13 cellular contexts compared by ENCODE assay signal in genomic region chr3:129553771-129554170, GRCh38. TPM values are rescaled to one million over a fixed set of nuclear protein-coding genes. Genes with fewer than 3 reads are reported as not detected.
A peak's percentile ranks its signal among the peaks of the same experiment; 100 is the strongest.
DNase-seq lines count a peak whose midpoint lies in the region; ATAC-seq and TF ChIP-seq lines count a peak whose summit lies in the region.
"Had no signal": no experiment of that assay in that cellular context is flagged by ENCODE, and none has a peak within 500 bp of the region (broad histone marks: within the 10 kb centered on the region; RNA-seq: fewer than 3 reads in every experiment).

No MANE protein-coding gene starts in this region.

- no peaks in the 10 kb centered on the region for H3K27me3 ChIP-seq in BLaER1 treated with 17β-estradiol and CSF1 and Interleukin-3, amounts not matched to agents 10 nM and 100 nM
- no peaks in the 10 kb centered on the region for H3K27me3 ChIP-seq in HL-60 (ENCODE audit: insufficient read depth, poor library complexity, severe bottlenecking)
- H3K27me3 ChIP-seq: breast epithelium had no signal

- CTCF ChIA-PET in T-cell (lab: Charles Lee): interaction anchor here (0.6 to 1.0 kb wide), 3 partner anchors 9 to 377 kb away, joined by 3 to 5 read pairs (median 3); no protein-coding TSS in a partner anchor

- ATAC-seq in T-cell (replicated peaks in 1 of 4) (peak in 2 of 4 experiments; percentile 42 to 43), left lobe of liver (peak; percentile 34), GM18909 (IDR thresholded peaks at IDR 0.05; ENCODE audit: poor library complexity, unreplicated experiment) (no peak)

- peaks cover 78 to 91% (median 87%) of the 10 kb centered on the region in 10 experiments for H3K4me1 ChIP-seq in BLaER1 treated with 17β-estradiol and CSF1 and Interleukin-3, amounts not matched to agents 10 nM and 100 nM
- H3K4me1 ChIP-seq: breast epithelium had no signal

- H3K9ac ChIP-seq in BLaER1 treated with 17β-estradiol and CSF1 and Interleukin-3, amounts not matched to agents 10 nM and 100 nM: peak overlapping the region in 9 of 11 experiments; percentile 30 to 79 (median 59); a peak in 15 of 22 replicates

- H3K9me3 ChIP-seq in BLaER1 treated with 17β-estradiol and CSF1 and Interleukin-3, amounts not matched to agents 10 nM and 100 nM (replicated peaks in 1 of 11): no peaks in the 10 kb centered on the region
- H3K9me3 ChIP-seq: breast epithelium had no signal

- POLR2A ChIA-PET in T-cell (lab: Charles Lee): interaction anchor here (0.5 to 0.7 kb wide), 3 partner anchors 14 to 927 kb away, joined by 3 to 4 read pairs (median 3); no protein-coding TSS in a partner anchor

- peaks cover 0 to 2% of the 10 kb centered on the region in 2 donors for H3K27me3 Mint-ChIP-seq in T-cell
- no peaks in the 10 kb centered on the region for H3K27me3 Mint-ChIP-seq in osteocyte (ENCODE audit: unreplicated experiment)

- H3K4me1 Mint-ChIP-seq in T-cell: peaks cover 0 to 29% (median 22%) of the 10 kb centered on the region in 3 donors
- H3K4me1 Mint-ChIP-seq in osteocyte (ENCODE audit: unreplicated experiment): peaks cover 60% of the 10 kb centered on the region

- no peaks in the 10 kb centered on the region for H3K9me3 Mint-ChIP-seq in T-cell
- no peaks in the 10 kb centered on the region for H3K9me3 Mint-ChIP-seq in osteocyte (ENCODE audit: unreplicated experiment)

- TF ChIP-seq CTCF in HL-60 (IDR thresholded peaks at IDR 0.05; ENCODE audit: insufficient read depth, low read length): no peak
- TF ChIP-seq CTCF in osteocyte (IDR thresholded peaks at IDR 0.05): no peak
- TF ChIP-seq CTCF in GM10266 (IDR thresholded peaks at IDR 0.05; ENCODE audit: control insufficient read depth, insufficient read depth, low read depth, missing control alignments): no peak

- H3K27ac ChIP-seq in BLaER1 treated with 17β-estradiol and CSF1 and Interleukin-3, amounts not matched to agents 10 nM and 100 nM: peak overlapping the region in 10 of 11 experiments; percentile 13 to 76 (median 68); a peak in 18 of 22 replicates
- H3K27ac ChIP-seq in HL-60 (replicated peaks): peak overlapping the region; percentile 82
- H3K27ac ChIP-seq: epithelial cell of prostate had no signal

- peak overlapping the region in 1 of 10 experiments; percentile 10; a peak in 1 of 20 replicates for H3K4me3 ChIP-seq in BLaER1 treated with 17β-estradiol and CSF1 and Interleukin-3, amounts not matched to agents 10 nM and 100 nM
- no peak overlapping the region for H3K4me3 ChIP-seq in HL-60 (replicated peaks; ENCODE audit: insufficient read depth, low read length)
- H3K4me3 ChIP-seq: breast epithelium had no signal

- no peak overlapping the region for H3K27ac Mint-ChIP-seq in T-cell
- no peak overlapping the region for H3K27ac Mint-ChIP-seq in osteocyte (ENCODE audit: unreplicated experiment)

- H3K4me2 ChIP-seq in BLaER1 treated with 17β-estradiol and CSF1 and Interleukin-3, amounts not matched to agents 10 nM and 100 nM: peak overlapping the region; percentile 54 to 97 (median 90)

- H3K36me3 Mint-ChIP-seq in T-cell (peaks cover 4% of the 10 kb centered on the region), osteocyte (ENCODE audit: unreplicated experiment) (peaks cover 23% of the 10 kb centered on the region)

- H3K4me3 Mint-ChIP-seq in T-cell: peak overlapping the region in 2 of 3 donors; percentile 4 to 20
- H3K4me3 Mint-ChIP-seq in osteocyte (ENCODE audit: unreplicated experiment): no peak overlapping the region

- peaks cover 0 to 48% (median 5%) of the 10 kb centered on the region in 11 experiments; a peak in 10 of 22 replicates for H4K20me1 ChIP-seq in BLaER1 treated with 17β-estradiol and CSF1 and Interleukin-3, amounts not matched to agents 10 nM and 100 nM

- DNase-seq in HL-60 (ENCODE audit: low read depth in 1 of 2, low spot score in 1 of 2) (peak in 1 of 2 experiments; percentile 80), T-cell (peak in 6 of 34 experiments; percentile 13 to 32 (median 19)), left lobe of liver (ENCODE audit: low spot score) (no peak), osteocyte (ENCODE audit: extremely low spot score, unreplicated experiment) (no peak), GM10266 (ENCODE audit: extremely low spot score) (no peak)
- no peak for DNase-seq in effector CD8-positive, alpha-beta T cell (lab: John Stamatoyannopoulos, UW)
- DNase-seq: GOT3, mesendoderm had no signal

- H3K36me3 ChIP-seq in BLaER1 treated with 17β-estradiol and CSF1 and Interleukin-3, amounts not matched to agents 10 nM and 100 nM: peaks cover 23 to 42% (median 31%) of the 10 kb centered on the region in 11 experiments
- H3K36me3 ChIP-seq: breast epithelium had no signal

RNA-seq across cellular contexts. Expression of gene H1-8, which starts 10.8 kb away (rescaled TPM):
- not detected for total RNA-seq in T-cell
- total RNA-seq in left lobe of liver: not detected
- not detected in 2 replicates for total RNA-seq in osteocyte
- total RNA-seq: breast epithelium; T-helper 2 cell treated with Interferon-gamma antibody and Interleukin-4, amounts not matched to agents 100 ng/mL and 5 ng/mL, for 36 hours had no signal

RNA-seq across cellular contexts. Expression of gene RHO, which starts 25.3 kb away (rescaled TPM):
- under 1 TPM in 2 of 5 donors, not detected in 3; 0.09 to 0.10 TPM for total RNA-seq in T-cell
- not detected for total RNA-seq in left lobe of liver
- total RNA-seq in osteocyte: not detected in 2 replicates
- total RNA-seq: T-helper 2 cell treated with Interferon-gamma antibody and Interleukin-4, amounts not matched to agents 100 ng/mL and 5 ng/mL, for 36 hours had no signal

RNA-seq across cellular contexts. Expression of gene PLXND1, which starts 52.7 kb away (rescaled TPM):
- total RNA-seq in T-cell (10 to 100 TPM; 13.6 to 53.3 (median 44.9) TPM), left lobe of liver (29.5 TPM), osteocyte (316 and 358 TPM in 2 replicates)
